Comparison of ENCODE assay signal across 9 cellular contexts in genomic region chr16:57091200-57091989, GRCh38. TPM values are rescaled to one million over a fixed set of nuclear protein-coding genes. Genes with fewer than 3 reads are reported as not detected.
A peak's percentile ranks its signal among the peaks of the same experiment; 100 is the strongest.
DNase-seq lines count a peak whose midpoint lies in the region; ATAC-seq and TF ChIP-seq lines count a peak whose summit lies in the region.
"Had no signal": no experiment of that assay in that cellular context is flagged by ENCODE, and none has a peak within 500 bp of the region (broad histone marks: within the 10 kb centered on the region; RNA-seq: fewer than 3 reads in every experiment).

No MANE protein-coding gene starts in this region.

- POLR2A ChIA-PET in activated B cell treated with CpG ODN at 0.5 μM for 24 hours (lab: Charles Lee) = interaction anchor here (0.6 to 1.5 kb wide), 4 partner anchors 9 to 326 kb away, joined by 3 to 10 read pairs (median 4); partner anchors contain the start of genes PSME3IP1 and RSPRY1

- peaks cover 10 to 38% (median 30%) of the 10 kb centered on the region in 9 donors for H3K4me1 ChIP-seq in heart right ventricle

- CTCF ChIA-PET in activated B cell treated with CpG ODN at 0.5 μM for 24 hours (lab: Charles Lee) = no interaction called here

- peak overlapping the region in 9 of 10 donors; percentile 65 to 93 (median 90) for H3K27ac ChIP-seq in heart right ventricle
- H3K27ac ChIP-seq: epithelial cell of prostate had no signal

- H3K27me3 Mint-ChIP-seq in activated B cell treated with CpG ODN at 0.5 μM for 24 hours (peaks cover 22% of the 10 kb centered on the region), progenitor cell of endocrine pancreas (peaks cover 59% of the 10 kb centered on the region)

- WGBS in heart right ventricle, 2 donors = 18% methylated on average over 24 to 25 of the region's 25 CpGs

- H3K27me3 ChIP-seq in heart right ventricle = no peaks in the 10 kb centered on the region

- DNase-seq in Right ventricle myocardium superior (peak; percentile 62), cardiac septum (ENCODE audit: low spot score) (no peak), activated B cell treated with CpG ODN at 0.5 μM for 24 hours (no peak), heart right ventricle (peak; percentile 36), progenitor cell of endocrine pancreas (ENCODE audit: low spot score, unreplicated experiment) (peak; percentile 26), NCI-H2081 treated with DMSO at 0.1 percent for 48 hours (lab: John Stamatoyannopoulos, UW) (no peak)
- no peak for DNase-seq in stimulated activated naive CD4-positive, alpha-beta T cell treated with Interleukin-2 at 50 U/mL for 16 hours (lab: John Stamatoyannopoulos, UW)

- H3K36me3 Mint-ChIP-seq in activated B cell treated with CpG ODN at 0.5 μM for 24 hours (ENCODE audit: low read depth) = no peaks in the 10 kb centered on the region
- H3K36me3 Mint-ChIP-seq in progenitor cell of endocrine pancreas (ENCODE audit: insufficient read depth) = no peaks in the 10 kb centered on the region

- intact Hi-C loops in Right ventricle myocardium superior (cut with DNase I) (no loop called here), cardiac septum (cut with DNase I) (no loop called here), activated B cell treated with CpG ODN at 0.5 μM for 24 hours (cut with micrococcal nuclease) (no loop called here), heart right ventricle (cut with DNase I) (loop anchor here in 5 of 10 donors (2.0 to 10.0 kb wide), 5 partner anchors 53 to 77 kb away; no protein-coding TSS in a partner anchor)

- no peaks in the 10 kb centered on the region for H3K9me3 ChIP-seq in heart right ventricle

- peaks cover 13% of the 10 kb centered on the region for H3K4me1 Mint-ChIP-seq in activated B cell treated with CpG ODN at 0.5 μM for 24 hours
- peaks cover 7% of the 10 kb centered on the region for H3K4me1 Mint-ChIP-seq in progenitor cell of endocrine pancreas (ENCODE audit: low read depth)

- ATAC-seq in Right ventricle myocardium superior (ENCODE audit: poor library complexity) (peak; percentile 14), activated B cell treated with CpG ODN at 0.5 μM for 24 hours (ENCODE audit: low read depth) (no peak), heart right ventricle (peak in 5 of 8 donors; percentile 8 to 34 (median 24)), GM18502 (IDR thresholded peaks at IDR 0.05; ENCODE audit: poor library complexity, unreplicated experiment) (no peak)

- H3K27ac Mint-ChIP-seq in activated B cell treated with CpG ODN at 0.5 μM for 24 hours = no peak overlapping the region
- H3K27ac Mint-ChIP-seq in progenitor cell of endocrine pancreas = peak overlapping the region; percentile 84

- peak overlapping the region; percentile 60 for H3K4me3 Mint-ChIP-seq in activated B cell treated with CpG ODN at 0.5 μM for 24 hours
- peak overlapping the region; percentile 77 for H3K4me3 Mint-ChIP-seq in progenitor cell of endocrine pancreas (ENCODE audit: low read depth)

- TF ChIP-seq CTCF in activated B cell treated with CpG ODN at 0.5 μM for 24 hours (IDR thresholded peaks at IDR 0.05) (no peak), heart right ventricle (IDR thresholded peaks at IDR 0.05) (no peak), progenitor cell of endocrine pancreas (IDR thresholded peaks at IDR 0.05; ENCODE audit: unreplicated experiment) (no peak)

- H3K36me3 ChIP-seq in heart right ventricle = peaks cover 0 to 8% (median 0%) of the 10 kb centered on the region in 9 donors

- H3K9me3 Mint-ChIP-seq in activated B cell treated with CpG ODN at 0.5 μM for 24 hours = no peaks in the 10 kb centered on the region
- no peaks in the 10 kb centered on the region for H3K9me3 Mint-ChIP-seq in progenitor cell of endocrine pancreas (ENCODE audit: low read depth)

- H3K4me3 ChIP-seq in heart right ventricle = peak overlapping the region in 9 of 10 donors; percentile 71 to 97 (median 83)

RNA-seq across cellular contexts. Expression of gene CPNE2, which starts 1.0 kb away (rescaled TPM):
- total RNA-seq in Right ventricle myocardium superior (13.3 TPM), cardiac septum (9.6 TPM), activated B cell treated with CpG ODN at 0.5 μM for 24 hours (7.4 and 8.3 TPM in 2 replicates), heart right ventricle (10 to 100 TPM in 6 of 10 donors, 1 to 10 TPM in 4; 6.5 to 18.0 (median 10.7) TPM), progenitor cell of endocrine pancreas (6.7 and 10.1 TPM in 2 replicates)
- 10 to 100 TPM; 23.5 to 32.1 TPM for polyA plus RNA-seq in heart right ventricle

Comparison
In these comparisons a context has a peak if more than half of its experiments do, and no peak if none do; other contexts are left out.
1. DNase-seq: peak in Right ventricle myocardium superior (single experiment), heart right ventricle (2 of 2) and progenitor cell of endocrine pancreas (single experiment); none in cardiac septum (single experiment), activated B cell treated with CpG ODN at 0.5 μM for 24 hours (single experiment), NCI-H2081 treated with DMSO at 0.1 percent for 48 hours (single experiment) and stimulated activated naive CD4-positive, alpha-beta T cell treated with Interleukin-2 at 50 U/mL for 16 hours (single experiment).
2. ATAC-seq: peak in Right ventricle myocardium superior (single experiment) and heart right ventricle (5 of 8); none in activated B cell treated with CpG ODN at 0.5 μM for 24 hours (single experiment) and GM18502 (single experiment).